Comparison of ENCODE assay signal across 9 cellular contexts in the genomic region with DNA sequence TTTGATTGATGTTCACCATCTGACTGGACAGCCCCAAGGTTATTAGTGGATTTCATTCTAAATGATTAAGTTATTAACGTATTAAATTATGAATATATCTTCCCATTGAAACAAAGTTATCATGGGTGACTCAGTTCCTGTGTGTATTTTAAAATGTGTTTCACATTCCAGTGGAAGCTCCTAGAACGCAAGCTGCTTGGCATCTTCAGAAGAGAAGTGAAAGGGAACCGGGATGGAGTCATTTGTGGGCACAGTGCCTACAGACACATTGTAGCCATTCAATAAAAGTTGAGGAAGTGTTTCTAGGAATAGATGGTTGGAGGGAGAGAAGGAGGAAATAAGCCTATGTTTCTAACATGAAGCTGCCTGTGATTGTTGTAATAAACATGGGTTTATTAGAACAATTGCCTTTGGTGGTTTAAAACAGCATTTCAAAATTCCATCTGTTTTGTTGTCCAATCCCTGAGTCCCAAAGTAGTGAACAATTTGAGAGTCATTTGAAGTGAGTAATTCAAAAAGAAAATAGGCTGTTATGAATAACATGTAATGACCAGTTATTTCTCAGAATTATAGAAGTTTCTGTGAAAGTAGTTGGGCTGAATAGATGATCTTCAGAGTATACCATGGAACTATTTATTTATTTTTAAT.
DNase-seq lines count a peak whose midpoint lies in the region; ATAC-seq, FAIRE-seq and TF ChIP-seq lines count a peak whose summit lies in the region.
"Had no signal": no experiment of that assay in that cellular context is flagged by ENCODE, and none has a peak within 500 bp of the region (broad histone marks: within the 10 kb centered on the region; RNA-seq: fewer than 3 reads in every experiment).

No MANE protein-coding gene starts in this region.

- TF ChIP-seq CTCF in cardiac fibroblast (IDR thresholded peaks at IDR 0.05; ENCODE audit: low read depth, low read length) = no peak
- TF ChIP-seq CTCF in kidney epithelial cell (IDR thresholded peaks at IDR 0.05; ENCODE audit: insufficient read depth, low read length, poor library complexity, severe bottlenecking) = no peak

- peak; percentile 9 for DNase-seq in DMS153 (lab: John Stamatoyannopoulos, UW)
- DNase-seq in DMS153 treated with DMSO at 0.1 percent for 48 hours (lab: John Stamatoyannopoulos, UW; ENCODE audit: unreplicated experiment) = no peak
- peak; percentile 93 to 97 for DNase-seq in cardiac fibroblast (ENCODE audit: low read depth in 2 of 2)
- DNase-seq in kidney epithelial cell (ENCODE audit: low read depth) = peak; percentile 60
- DNase-seq in urothelium cell line (ENCODE audit: low spot score) = peak; percentile 62
- no peak for DNase-seq in NCI-H2081 treated with DMSO at 0.1 percent for 48 hours (lab: John Stamatoyannopoulos, UW)
- DNase-seq in NCI-H187 (lab: John Stamatoyannopoulos, UW) = no peak
- DNase-seq: immature natural killer cell had no signal

- no peaks in the 10 kb centered on the region for H3K36me3 ChIP-seq in kidney epithelial cell (ENCODE audit: control insufficient read depth, insufficient read depth, low read length)

- FAIRE-seq in urothelium cell line (lab: Jason Lieb, UNC) = no peak

- H3K4me3 ChIP-seq in cardiac fibroblast (replicated peaks in 1 of 2; ENCODE audit: low read depth in 2 of 2, low read length in 2 of 2) = no peak overlapping the region
- H3K4me3 ChIP-seq in kidney epithelial cell (ENCODE audit: low read depth, low read length) = no peak overlapping the region

- ATAC-seq in HG02870 (IDR thresholded peaks at IDR 0.05; ENCODE audit: unreplicated experiment) = no peak

- H3K27me3 ChIP-seq in kidney epithelial cell (ENCODE audit: control insufficient read depth, insufficient read depth, low read length) = no peaks in the 10 kb centered on the region

Comparison
In these comparisons a context has a peak if more than half of its experiments do, and no peak if none do; other contexts are left out.
1. DNase-seq: peak in DMS153 (single experiment), cardiac fibroblast (2 of 2), kidney epithelial cell (single experiment) and urothelium cell line (single experiment); none in DMS153 treated with DMSO at 0.1 percent for 48 hours (single experiment), NCI-H2081 treated with DMSO at 0.1 percent for 48 hours (single experiment) and NCI-H187 (0 of 2).